Comparison of ENCODE assay signal across 9 cellular contexts in genomic region chr10:61971016-61971350, GRCh38.
DNase-seq lines count a peak whose midpoint lies in the region; ATAC-seq and TF ChIP-seq lines count a peak whose summit lies in the region.
"Had no signal": no experiment of that assay in that cellular context is flagged by ENCODE, and none has a peak within 500 bp of the region (broad histone marks: within the 10 kb centered on the region; RNA-seq: fewer than 3 reads in every experiment).

No MANE protein-coding gene starts in this region.

- no peak for DNase-seq in activated CD4-positive, alpha-beta T cell treated with anti-CD3 and anti-CD28 coated beads, Interleukin-2, amount 10 ng/mL, durations not matched to agents 24 days and 14 days
- DNase-seq in activated CD4-positive, alpha-beta T cell treated with anti-CD3 and anti-CD28 coated beads, Interleukin-2, amount 50 U/mL, for 4 hours: no peak
- no peak for DNase-seq in activated CD4-positive, alpha-beta memory T cell treated with anti-CD3 and anti-CD28 coated beads, Interleukin-2, amount 10 ng/mL, durations not matched to agents 7 days and 5 days
- DNase-seq in fibroblast of villous mesenchyme (ENCODE audit: low read depth) (peak; percentile 53), NCI-H82 (lab: John Stamatoyannopoulos, UW) (no peak)
- DNase-seq in stimulated activated naive B cell treated with anti-CD40 and anti-IgM and Interleukin-4, amounts not matched to agents 10 μg/mL and 1 μg/mL and 100 μg/mL, for 72 hours: no peak

- no peak overlapping the region for H3K4me3 ChIP-seq in fibroblast of villous mesenchyme (ENCODE audit: low read depth, low read length)
- H3K4me3 ChIP-seq: HAP-1 had no signal

- H3K4me3 Mint-ChIP-seq in activated CD4-positive, alpha-beta T cell treated with anti-CD3 and anti-CD28 coated beads, Interleukin-2, amount 10 ng/mL, durations not matched to agents 24 days and 14 days: no peak overlapping the region
- H3K4me3 Mint-ChIP-seq in activated CD4-positive, alpha-beta memory T cell treated with anti-CD3 and anti-CD28 coated beads, Interleukin-2, amount 10 ng/mL, durations not matched to agents 7 days and 5 days: no peak overlapping the region
- no peak overlapping the region for H3K4me3 Mint-ChIP-seq in stimulated activated naive B cell treated with anti-CD40 and anti-IgM and Interleukin-4, amounts not matched to agents 10 μg/mL and 1 μg/mL and 100 μg/mL, for 72 hours

- H3K27me3 Mint-ChIP-seq in activated CD4-positive, alpha-beta T cell treated with anti-CD3 and anti-CD28 coated beads, Interleukin-2, amount 10 ng/mL, durations not matched to agents 24 days and 14 days: no peaks in the 10 kb centered on the region
- no peaks in the 10 kb centered on the region for H3K27me3 Mint-ChIP-seq in activated CD4-positive, alpha-beta memory T cell treated with anti-CD3 and anti-CD28 coated beads, Interleukin-2, amount 10 ng/mL, durations not matched to agents 7 days and 5 days
- no peaks in the 10 kb centered on the region for H3K27me3 Mint-ChIP-seq in stimulated activated naive B cell treated with anti-CD40 and anti-IgM and Interleukin-4, amounts not matched to agents 10 μg/mL and 1 μg/mL and 100 μg/mL, for 72 hours

- peak overlapping the region; percentile 67 for H3K27ac Mint-ChIP-seq in activated CD4-positive, alpha-beta T cell treated with anti-CD3 and anti-CD28 coated beads, Interleukin-2, amount 10 ng/mL, durations not matched to agents 24 days and 14 days
- H3K27ac Mint-ChIP-seq in activated CD4-positive, alpha-beta memory T cell treated with anti-CD3 and anti-CD28 coated beads, Interleukin-2, amount 10 ng/mL, durations not matched to agents 7 days and 5 days: peak overlapping the region; percentile 52
- H3K27ac Mint-ChIP-seq in stimulated activated naive B cell treated with anti-CD40 and anti-IgM and Interleukin-4, amounts not matched to agents 10 μg/mL and 1 μg/mL and 100 μg/mL, for 72 hours: peak overlapping the region; percentile 27

- TF ChIP-seq CTCF in fibroblast of villous mesenchyme (IDR thresholded peaks at IDR 0.05; ENCODE audit: insufficient read depth, low read depth, low read length): no peak

- CTCF ChIA-PET in activated CD4-positive, alpha-beta memory T cell treated with anti-CD3 and anti-CD28 coated beads, Interleukin-2, amount 10 ng/mL, durations not matched to agents 7 days and 5 days (lab: Charles Lee): no interaction called here

- peaks cover 62% of the 10 kb centered on the region for H3K4me1 Mint-ChIP-seq in activated CD4-positive, alpha-beta T cell treated with anti-CD3 and anti-CD28 coated beads, Interleukin-2, amount 10 ng/mL, durations not matched to agents 24 days and 14 days
- peaks cover 63% of the 10 kb centered on the region for H3K4me1 Mint-ChIP-seq in activated CD4-positive, alpha-beta memory T cell treated with anti-CD3 and anti-CD28 coated beads, Interleukin-2, amount 10 ng/mL, durations not matched to agents 7 days and 5 days
- peaks cover 37 to 82% of the 10 kb centered on the region in 2 donors for H3K4me1 Mint-ChIP-seq in stimulated activated naive B cell treated with anti-CD40 and anti-IgM and Interleukin-4, amounts not matched to agents 10 μg/mL and 1 μg/mL and 100 μg/mL, for 72 hours

- POLR2A ChIA-PET in activated CD4-positive, alpha-beta memory T cell treated with anti-CD3 and anti-CD28 coated beads, Interleukin-2, amount 10 ng/mL, durations not matched to agents 7 days and 5 days (lab: Charles Lee): interaction anchor here (0.8 to 1.7 kb wide), 4 partner anchors 9 to 33 kb away, joined by 3 to 6 read pairs (median 4); no protein-coding TSS in a partner anchor

- peaks cover 61% of the 10 kb centered on the region for H3K36me3 Mint-ChIP-seq in activated CD4-positive, alpha-beta T cell treated with anti-CD3 and anti-CD28 coated beads, Interleukin-2, amount 10 ng/mL, durations not matched to agents 24 days and 14 days (ENCODE audit: low read depth)
- H3K36me3 Mint-ChIP-seq in activated CD4-positive, alpha-beta memory T cell treated with anti-CD3 and anti-CD28 coated beads, Interleukin-2, amount 10 ng/mL, durations not matched to agents 7 days and 5 days (ENCODE audit: low read depth): peaks cover 74% of the 10 kb centered on the region
- H3K36me3 Mint-ChIP-seq in stimulated activated naive B cell treated with anti-CD40 and anti-IgM and Interleukin-4, amounts not matched to agents 10 μg/mL and 1 μg/mL and 100 μg/mL, for 72 hours: peaks cover 62 to 82% of the 10 kb centered on the region in 2 donors

- ATAC-seq in stimulated activated naive B cell treated with anti-CD40 and anti-IgM and Interleukin-4, amounts not matched to agents 10 μg/mL and 1 μg/mL and 100 μg/mL, for 72 hours (replicated peaks): no peak
- ATAC-seq in HG02763 (IDR thresholded peaks at IDR 0.05; ENCODE audit: unreplicated experiment): no peak
- no peak for ATAC-seq in esophagus mucosa

- intact Hi-C loops in activated CD4-positive, alpha-beta T cell treated with anti-CD3 and anti-CD28 coated beads, Interleukin-2, amount 10 ng/mL, durations not matched to agents 24 days and 14 days (cut with micrococcal nuclease): no loop called here

- H3K9me3 Mint-ChIP-seq in activated CD4-positive, alpha-beta T cell treated with anti-CD3 and anti-CD28 coated beads, Interleukin-2, amount 10 ng/mL, durations not matched to agents 24 days and 14 days: no peaks in the 10 kb centered on the region
- no peaks in the 10 kb centered on the region for H3K9me3 Mint-ChIP-seq in activated CD4-positive, alpha-beta memory T cell treated with anti-CD3 and anti-CD28 coated beads, Interleukin-2, amount 10 ng/mL, durations not matched to agents 7 days and 5 days
- peaks cover 0 to 1% of the 10 kb centered on the region in 2 donors for H3K9me3 Mint-ChIP-seq in stimulated activated naive B cell treated with anti-CD40 and anti-IgM and Interleukin-4, amounts not matched to agents 10 μg/mL and 1 μg/mL and 100 μg/mL, for 72 hours
